ENCODE assay signal across 8 cellular contexts in genomic region chr11:47675851-47676250, GRCh38.
"Had no signal": no experiment of that assay in that cellular context is flagged by ENCODE, and none has a peak within 500 bp of the region (broad histone marks: within the 10 kb centered on the region; RNA-seq: fewer than 3 reads in every experiment).

No MANE protein-coding gene starts in this region.

- DNase-seq: GDM1, GF-D8 had no signal

- ATAC-seq: GM12878 had no signal

- FAIRE-seq: G401.6, GM12878, GM12891, GM12892, GM18507, GM19239 had no signal

- H3K4me3 ChIP-seq: GM12878 had no signal
